ENCODE assay signal across 27 cellular contexts in the genomic region with DNA sequence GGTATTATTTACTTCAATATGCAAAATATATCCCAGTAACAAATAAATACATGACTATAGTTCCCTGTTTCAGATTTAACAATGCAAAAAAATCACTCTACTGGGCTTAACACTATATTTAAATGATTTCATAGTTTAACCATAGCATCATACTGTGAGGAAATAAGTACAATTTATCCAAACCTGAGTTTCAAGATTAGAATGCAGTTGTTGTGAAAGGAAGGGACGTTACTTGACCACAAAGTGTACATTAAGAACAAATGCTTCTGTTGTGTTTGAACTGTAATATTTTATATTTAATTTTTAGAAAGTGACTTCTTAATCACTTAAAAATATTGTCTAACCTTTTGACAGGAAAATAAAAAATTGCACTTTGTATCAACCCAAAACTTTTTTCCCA.
"Had no signal": no experiment of that assay in that cellular context is flagged by ENCODE, and none has a peak within 500 bp of the region (broad histone marks: within the 10 kb centered on the region; RNA-seq: fewer than 3 reads in every experiment).

No MANE protein-coding gene starts in this region.

- H3K27ac ChIP-seq: body of pancreas, breast epithelium, Peyer's patch, SJSA1 had no signal

- H3K4me1 ChIP-seq: body of pancreas, breast epithelium, Peyer's patch, SJSA1 had no signal

- H3K9me3 ChIP-seq: body of pancreas, breast epithelium, Peyer's patch, SK-N-SH had no signal

- ATAC-seq: activated CD8-positive, alpha-beta T cell treated with anti-CD3 and anti-CD28 coated beads for 36 hours; activated T-cell treated with anti-CD3 and anti-CD28 coated beads, Interleukin-2, amount 50 U/mL, for 72 hours; activated T-helper 17 cell treated with anti-CD3 and anti-CD28 coated beads, Interleukin-2, amount 50 U/mL, for 72 hours; body of pancreas; PC-3 had no signal

- H3K4me3 ChIP-seq: body of pancreas, breast epithelium, Peyer's patch, SJSA1 had no signal

- H3K27me3 ChIP-seq: body of pancreas, breast epithelium, Peyer's patch, SJSA1 had no signal

- H3K36me3 ChIP-seq: breast epithelium, Peyer's patch, SJSA1 had no signal

- DNase-seq: activated CD4-positive, alpha-beta T cell treated with anti-CD3 and anti-CD28 coated beads, Interleukin-2, amount 10 ng/mL, durations not matched to agents 24 days and 14 days; activated CD4-positive, alpha-beta T cell treated with anti-CD3 and anti-CD28 coated beads, Interleukin-2, amount 50 U/mL, for 4 hours; activated CD8-positive, alpha-beta T cell treated with anti-CD3 and anti-CD28 coated beads for 36 hours; activated effector memory CD4-positive, alpha-beta T cell treated with anti-CD3 and anti-CD28 coated beads, Interleukin-2, amount 50 U/mL, for 16 hours; activated naive CD4-positive, alpha-beta T cell; activated naive CD4-positive, alpha-beta T cell treated with anti-CD3 and anti-CD28 coated beads, Interleukin-2, amount 50 U/mL, for 16 hours; activated naive CD8-positive, alpha-beta T cell treated with anti-CD3 and anti-CD28 coated beads for 36 hours; activated T-cell treated with anti-CD3 and anti-CD28 coated beads, Interleukin-2, amount 50 U/mL, for 1 hour; activated T-cell treated with anti-CD3 and anti-CD28 coated beads, Interleukin-2, amount 50 U/mL, for 72 hours; body of pancreas; Karpas-422; KBM-7; NCI-H1105; NCI-H1417 treated with DMSO at 0.1 percent for 48 hours; NCI-H187 treated with DMSO at 0.1 percent for 48 hours; NCI-H2081; NCI-H226; NCI-H446 treated with DMSO at 0.1 percent for 48 hours; NCI-H524; PC-3; Peyer's patch; RPMI8226; SHP77 treated with DMSO at 0.1 percent for 48 hours; SK-N-SH had no signal
